Comparison of ENCODE assay signal across 1 cellular context in the genomic region with DNA sequence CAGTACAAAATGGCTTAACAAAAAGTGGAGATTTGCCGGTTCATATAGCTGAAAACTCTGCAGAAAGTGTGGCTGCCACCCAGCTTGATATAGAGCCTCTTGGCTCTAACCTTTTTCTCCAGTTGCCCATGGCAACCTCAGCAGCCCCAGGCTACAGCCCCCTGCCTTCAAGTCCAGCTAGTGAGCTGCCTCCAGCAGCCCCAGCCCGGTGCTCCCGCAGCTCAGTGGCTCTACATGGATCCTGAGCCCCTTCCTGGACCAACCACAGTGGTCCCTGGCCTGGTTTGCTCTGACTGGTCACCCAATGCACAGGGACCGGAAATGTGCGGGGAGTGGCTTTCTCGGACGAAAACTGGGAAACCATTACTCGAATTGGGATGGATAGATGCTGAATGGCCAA.
TF ChIP-seq lines count a peak whose summit lies in the region.

No MANE protein-coding gene starts in this region.

TF ChIP-seq in IMR-90, 13 proteins besides CTCF, POLR2A, EP300 and RAD21 (continued from another document):
- TF ChIP-seq MXI1 (IDR thresholded peaks at IDR 0.05; ENCODE audit: borderline replicate concordance, low read depth, low read length): no peak
- TF ChIP-seq, protein P1, sequence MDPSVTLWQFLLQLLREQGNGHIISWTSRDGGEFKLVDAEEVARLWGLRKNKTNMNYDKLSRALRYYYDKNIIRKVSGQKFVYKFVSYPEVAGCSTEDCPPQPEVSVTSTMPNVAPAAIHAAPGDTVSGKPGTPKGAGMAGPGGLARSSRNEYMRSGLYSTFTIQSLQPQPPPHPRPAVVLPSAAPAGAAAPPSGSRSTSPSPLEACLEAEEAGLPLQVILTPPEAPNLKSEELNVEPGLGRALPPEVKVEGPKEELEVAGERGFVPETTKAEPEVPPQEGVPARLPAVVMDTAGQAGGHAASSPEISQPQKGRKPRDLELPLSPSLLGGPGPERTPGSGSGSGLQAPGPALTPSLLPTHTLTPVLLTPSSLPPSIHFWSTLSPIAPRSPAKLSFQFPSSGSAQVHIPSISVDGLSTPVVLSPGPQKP (IDR thresholded peaks at IDR 0.05; ENCODE audit: borderline replicate concordance, low read depth, low read length): no peak
- TF ChIP-seq, protein P2, sequence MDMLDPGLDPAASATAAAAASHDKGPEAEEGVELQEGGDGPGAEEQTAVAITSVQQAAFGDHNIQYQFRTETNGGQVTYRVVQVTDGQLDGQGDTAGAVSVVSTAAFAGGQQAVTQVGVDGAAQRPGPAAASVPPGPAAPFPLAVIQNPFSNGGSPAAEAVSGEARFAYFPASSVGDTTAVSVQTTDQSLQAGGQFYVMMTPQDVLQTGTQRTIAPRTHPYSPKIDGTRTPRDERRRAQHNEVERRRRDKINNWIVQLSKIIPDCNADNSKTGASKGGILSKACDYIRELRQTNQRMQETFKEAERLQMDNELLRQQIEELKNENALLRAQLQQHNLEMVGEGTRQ (IDR thresholded peaks at IDR 0.05; ENCODE audit: low read depth, low read length): no peak
- TF ChIP-seq RCOR1 (IDR thresholded peaks at IDR 0.05; ENCODE audit: insufficient replicate concordance, low read length): no peak
- no peak for TF ChIP-seq SMC3 (IDR thresholded peaks at IDR 0.05; ENCODE audit: low read depth, low read length)
- TF ChIP-seq FOS (IDR thresholded peaks at IDR 0.05; ENCODE audit: low read depth, low read length): no peak
- no peak for TF ChIP-seq CHD1 (IDR thresholded peaks at IDR 0.05; ENCODE audit: low read depth, low read length)
- no peak for TF ChIP-seq MAZ (IDR thresholded peaks at IDR 0.05; ENCODE audit: borderline replicate concordance, low read depth, low read length)
- no peak for TF ChIP-seq MAFK (IDR thresholded peaks at IDR 0.05; ENCODE audit: low read depth, low read length)
